Comparison of ENCODE assay signal across 23 cellular contexts in genomic region chr3:31896643-31897433, GRCh38.
DNase-seq lines count a peak whose midpoint lies in the region; ATAC-seq and TF ChIP-seq lines count a peak whose summit lies in the region.
"Had no signal": no experiment of that assay in that cellular context is flagged by ENCODE, and none has a peak within 500 bp of the region (broad histone marks: within the 10 kb centered on the region; RNA-seq: fewer than 3 reads in every experiment).

No MANE protein-coding gene starts in this region.

- H3K27ac ChIP-seq in HUES64 (ENCODE audit: low read depth, low read length) (peak overlapping the region; percentile 3; the same call in 1 of the 2 replicates), RWPE2 (ENCODE audit: poor library complexity, severe bottlenecking) (peak overlapping the region; percentile 100), smooth muscle cell (ENCODE audit: low read depth) (peak overlapping the region; percentile 41), left ventricle myocardium inferior (replicated peaks) (no peak overlapping the region)
- H3K27ac ChIP-seq: body of pancreas, heart left ventricle, SJCRH30, upper lobe of left lung had no signal

- DNase-seq in RWPE2 (ENCODE audit: low spot score) (no peak), smooth muscle cell (lab: John Stamatoyannopoulos, UW; ENCODE audit: unreplicated experiment) (no peak), left ventricle myocardium inferior (no peak)
- DNase-seq: activated CD4-positive, alpha-beta T cell treated with anti-CD3 and anti-CD28 coated beads for 36 hours; activated CD8-positive, alpha-beta memory T cell treated with anti-CD3 and anti-CD28 coated beads for 24 hours; activated gamma-delta T cell treated with Interleukin-2 at 50 U/mL for 16 hours; activated T-cell treated with anti-CD3 and anti-CD28 coated beads, Interleukin-2, amount 50 U/mL, for 24 hours; body of pancreas; erythroblast; heart left ventricle; NCI-H2081 treated with DMSO at 0.1 percent for 48 hours; NCI-H446; SJCRH30; substantia nigra; T-helper 1 cell; upper lobe of left lung had no signal

- TF ChIP-seq CTCF in RWPE2 (IDR thresholded peaks at IDR 0.05; ENCODE audit: poor library complexity, severe bottlenecking) (no peak), smooth muscle cell (IDR thresholded peaks at IDR 0.05; ENCODE audit: borderline replicate concordance, insufficient read depth, poor library complexity, severe bottlenecking) (no peak), left ventricle myocardium inferior (IDR thresholded peaks at IDR 0.05; ENCODE audit: borderline replicate concordance) (no peak)

- H3K27me3 ChIP-seq in HUES64 (ENCODE audit: insufficient read depth, low read length) = no peaks in the 10 kb centered on the region
- H3K27me3 ChIP-seq in RWPE2 (ENCODE audit: insufficient read depth, poor library complexity, severe bottlenecking) = no peaks in the 10 kb centered on the region
- no peaks in the 10 kb centered on the region for H3K27me3 ChIP-seq in smooth muscle cell (ENCODE audit: low read depth)
- H3K27me3 ChIP-seq in left ventricle myocardium inferior (ENCODE audit: low read depth) = no peaks in the 10 kb centered on the region
- H3K27me3 ChIP-seq: body of pancreas, heart left ventricle, SJCRH30, upper lobe of left lung had no signal

- intact Hi-C loops in left ventricle myocardium inferior (cut with micrococcal nuclease) = no loop called here

- H3K9ac ChIP-seq in HUES64 (ENCODE audit: low read depth, low read length) = no peak overlapping the region
- no peak overlapping the region for H3K9ac ChIP-seq in smooth muscle cell (ENCODE audit: low read depth)

- no peak overlapping the region for H3K4me2 ChIP-seq in smooth muscle cell

- 64% methylated on average over 6 of the region's 6 CpGs for WGBS in HUES64
- 50% methylated on average over 6 of the region's 6 CpGs for WGBS in smooth muscle cell (ENCODE audit: low lambda C conversion rate)

- H4K20me1 ChIP-seq in smooth muscle cell (ENCODE audit: low read depth) = peaks cover 14% of the 10 kb centered on the region

- peaks cover 63% of the 10 kb centered on the region for H3K4me1 ChIP-seq in HUES64 (ENCODE audit: insufficient read depth, low read length)
- H3K4me1 ChIP-seq in RWPE2 (ENCODE audit: insufficient read depth, poor library complexity, severe bottlenecking) = peaks cover 77% of the 10 kb centered on the region
- H3K4me1 ChIP-seq in smooth muscle cell (ENCODE audit: low read depth) = peaks cover 13% of the 10 kb centered on the region
- H3K4me1 ChIP-seq in left ventricle myocardium inferior = peaks cover 4% of the 10 kb centered on the region
- H3K4me1 ChIP-seq: body of pancreas, heart left ventricle, SJCRH30, upper lobe of left lung had no signal

- H3K36me3 ChIP-seq in HUES64 (ENCODE audit: insufficient read depth, low read length) (no peaks in the 10 kb centered on the region), RWPE2 (ENCODE audit: low read depth) (peaks cover 8% of the 10 kb centered on the region; the same call in 1 of the 2 replicates), smooth muscle cell (ENCODE audit: low read depth) (no peaks in the 10 kb centered on the region), left ventricle myocardium inferior (no peaks in the 10 kb centered on the region)
- H3K36me3 ChIP-seq: heart left ventricle, SJCRH30, upper lobe of left lung had no signal

- peaks cover 80% of the 10 kb centered on the region for H3K79me2 ChIP-seq in smooth muscle cell (ENCODE audit: low read depth)

- no peak overlapping the region for H2AFZ ChIP-seq in smooth muscle cell (ENCODE audit: low read depth)

- H3K9me3 ChIP-seq in HUES64 (ENCODE audit: insufficient read depth, low read depth, low read length) (no peaks in the 10 kb centered on the region), RWPE2 (ENCODE audit: severe bottlenecking) (no peaks in the 10 kb centered on the region), iPS-18c (ENCODE audit: control insufficient read depth, insufficient read depth, low read length) (no peaks in the 10 kb centered on the region), smooth muscle cell (replicated peaks; ENCODE audit: low read depth) (no peaks in the 10 kb centered on the region), left ventricle myocardium inferior (replicated peaks) (no peaks in the 10 kb centered on the region)
- H3K9me3 ChIP-seq: body of pancreas, heart left ventricle, SJCRH30, upper lobe of left lung had no signal

- H3K4me3 ChIP-seq in HUES64 (ENCODE audit: low read length) (no peak overlapping the region), RWPE2 (ENCODE audit: severe bottlenecking) (no peak overlapping the region), iPS-18c (ENCODE audit: insufficient read depth, low read depth, low read length) (peak overlapping the region; percentile 9; the same call in 1 of the 2 replicates), smooth muscle cell (no peak overlapping the region), left ventricle myocardium inferior (no peak overlapping the region)
- H3K4me3 ChIP-seq: body of pancreas, heart left ventricle, lung, SJCRH30, upper lobe of left lung had no signal

- H3F3A ChIP-seq in smooth muscle cell (ENCODE audit: low read depth) = peaks cover 13% of the 10 kb centered on the region

- ATAC-seq in RWPE2 (ENCODE audit: low read depth) (no peak), HG03175 (IDR thresholded peaks at IDR 0.05; ENCODE audit: unreplicated experiment) (no peak), HG03196 (IDR thresholded peaks at IDR 0.05; ENCODE audit: unreplicated experiment) (no peak), HG02571 (IDR thresholded peaks at IDR 0.05; ENCODE audit: unreplicated experiment) (no peak)
- ATAC-seq: activated CD4-positive, alpha-beta T cell treated with anti-CD3 and anti-CD28 coated beads for 36 hours; body of pancreas; heart left ventricle; Panc1 had no signal
